In genomic region chr2:238098854-238099708, GRCh38 we compare ENCODE assay signal across 9 cellular contexts. TPM values are rescaled to one million over a fixed set of nuclear protein-coding genes. Genes with fewer than 3 reads are reported as not detected.
A peak's percentile ranks its signal among the peaks of the same experiment; 100 is the strongest.
DNase-seq lines count a peak whose midpoint lies in the region; ATAC-seq and TF ChIP-seq lines count a peak whose summit lies in the region.
"Had no signal": no experiment of that assay in that cellular context is flagged by ENCODE, and none has a peak within 500 bp of the region (broad histone marks: within the 10 kb centered on the region; RNA-seq: fewer than 3 reads in every experiment).

No MANE protein-coding gene starts in this region.

- in situ Hi-C loops in GM13976 (cut with MboI; ENCODE audit: low sequenced_read_pairs, unreplicated experiment), result no loop called here

- no peak for TF ChIP-seq CTCF in CD8-positive, alpha-beta T cell (IDR thresholded peaks at IDR 0.05)
- no peak for TF ChIP-seq CTCF in GM13976 (IDR thresholded peaks at IDR 0.05; ENCODE audit: borderline replicate concordance, control extremely low read depth, extremely low read depth, insufficient read depth, missing control alignments)

- ATAC-seq in GM18873 (IDR thresholded peaks at IDR 0.05; ENCODE audit: low FRiP score, unreplicated experiment) (peak; percentile 3), HG03025 (IDR thresholded peaks at IDR 0.05; ENCODE audit: low FRiP score, unreplicated experiment) (peak; percentile 7)
- no peak for ATAC-seq in activated naive CD8-positive, alpha-beta T cell treated with anti-CD3 and anti-CD28 coated beads, Interleukin-2, amount 50 U/mL, for 24 hours
- no peak for ATAC-seq in CD8-positive, alpha-beta T cell

- H3K18ac ChIP-seq in neuronal stem cell (ENCODE audit: low read length), result peak overlapping the region; percentile 81

- no peak overlapping the region for H3K4me2 ChIP-seq in neuronal stem cell (ENCODE audit: insufficient read depth, low read length, poor library complexity, severe bottlenecking)

- H3K79me1 ChIP-seq in neuronal stem cell (ENCODE audit: low read depth, low read length), result no peaks in the 10 kb centered on the region

- intact Hi-C loops in CD8-positive, alpha-beta T cell (cut with DNase I, micrococcal nuclease), result no loop called here

- no peak overlapping the region for H4K91ac ChIP-seq in neuronal stem cell (ENCODE audit: low read depth, low read length, poor library complexity)

- H3K4ac ChIP-seq in neuronal stem cell (ENCODE audit: low read length), result no peak overlapping the region

- no peak overlapping the region for H3K14ac ChIP-seq in neuronal stem cell (ENCODE audit: low read length)

- H3K4me3 Mint-ChIP-seq in activated naive CD8-positive, alpha-beta T cell treated with anti-CD3 and anti-CD28 coated beads, Interleukin-2, amount 50 U/mL, for 24 hours, result no peak overlapping the region
- H3K4me3 Mint-ChIP-seq in CD8-positive, alpha-beta T cell, result no peak overlapping the region

- peaks cover 18% of the 10 kb centered on the region for H3K36me3 Mint-ChIP-seq in activated naive CD8-positive, alpha-beta T cell treated with anti-CD3 and anti-CD28 coated beads, Interleukin-2, amount 50 U/mL, for 24 hours (ENCODE audit: low read depth)
- peaks cover 9% of the 10 kb centered on the region for H3K36me3 Mint-ChIP-seq in CD8-positive, alpha-beta T cell

- H2AFZ ChIP-seq in neuronal stem cell (ENCODE audit: low read length), result no peak overlapping the region

- H3K27ac ChIP-seq in neuronal stem cell (replicated peaks; ENCODE audit: low read length), result no peak overlapping the region
- no peak overlapping the region for H3K27ac ChIP-seq in CD8-positive, alpha-beta T cell (ENCODE audit: low read depth, low read length)

- H3K36me3 ChIP-seq in neuronal stem cell (replicated peaks in 1 of 2; ENCODE audit: control insufficient read depth in 2 of 2, insufficient read depth in 2 of 2, low read length in 2 of 2), result peaks cover 0 to 3% of the 10 kb centered on the region in 2 donors
- H3K36me3 ChIP-seq in CD8-positive, alpha-beta T cell (ENCODE audit: insufficient read depth, low read length), result no peaks in the 10 kb centered on the region

- no CpG with 5 or more reads among the region's 17 CpGs for WGBS in neuronal stem cell (ENCODE audit: extremely low coverage in 2 of 2, insufficient read length in 2 of 2, insufficient replicate concordance in 1 of 2), 2 donors

- peaks cover 0 to 2% (median 0%) of the 10 kb centered on the region in 3 experiments for H3K27me3 ChIP-seq in neuronal stem cell (ENCODE audit: control insufficient read depth in 3 of 3, insufficient read depth in 3 of 3, low read depth in 1 of 3, low read length in 3 of 3)
- no peaks in the 10 kb centered on the region for H3K27me3 ChIP-seq in CD8-positive, alpha-beta T cell (ENCODE audit: insufficient read depth, low read length)

- H3K9ac ChIP-seq in neuronal stem cell (ENCODE audit: low read depth, low read length, poor library complexity), result no peak overlapping the region

- H3K27ac Mint-ChIP-seq in activated naive CD8-positive, alpha-beta T cell treated with anti-CD3 and anti-CD28 coated beads, Interleukin-2, amount 50 U/mL, for 24 hours, result peak overlapping the region; percentile 53
- H3K27ac Mint-ChIP-seq in CD8-positive, alpha-beta T cell, result no peak overlapping the region

- no peak overlapping the region for H2BK5ac ChIP-seq in neuronal stem cell (ENCODE audit: low read length)

- no peaks in the 10 kb centered on the region for H3K9me3 Mint-ChIP-seq in activated naive CD8-positive, alpha-beta T cell treated with anti-CD3 and anti-CD28 coated beads, Interleukin-2, amount 50 U/mL, for 24 hours
- H3K9me3 Mint-ChIP-seq in CD8-positive, alpha-beta T cell, result no peaks in the 10 kb centered on the region

- no peak overlapping the region for H2BK12ac ChIP-seq in neuronal stem cell (ENCODE audit: low read length)

- peaks cover 10 to 11% of the 10 kb centered on the region in 2 donors for H3K4me1 ChIP-seq in neuronal stem cell (ENCODE audit: control insufficient read depth in 2 of 2, insufficient read depth in 1 of 2, low read depth in 1 of 2, low read length in 2 of 2)
- no peaks in the 10 kb centered on the region for H3K4me1 ChIP-seq in CD8-positive, alpha-beta T cell (ENCODE audit: insufficient read depth, low read length)

- POLR2A ChIA-PET in CD8-positive, alpha-beta T cell (lab: Charles Lee), result no interaction called here

- peaks cover 13% of the 10 kb centered on the region for H3K4me1 Mint-ChIP-seq in activated naive CD8-positive, alpha-beta T cell treated with anti-CD3 and anti-CD28 coated beads, Interleukin-2, amount 50 U/mL, for 24 hours
- H3K4me1 Mint-ChIP-seq in CD8-positive, alpha-beta T cell (ENCODE audit: low read depth), result no peaks in the 10 kb centered on the region

- H3K9me3 ChIP-seq in neuronal stem cell (replicated peaks in 1 of 2; ENCODE audit: control insufficient read depth in 2 of 2, insufficient read depth in 1 of 2, low read depth in 1 of 2, low read length in 2 of 2), result peaks cover 0 to 4% of the 10 kb centered on the region in 2 donors
- H3K9me3 ChIP-seq in CD8-positive, alpha-beta T cell (ENCODE audit: low read length), result no peaks in the 10 kb centered on the region

- no peak for DNase-seq in activated naive CD8-positive, alpha-beta T cell treated with anti-CD3 and anti-CD28 coated beads, Interleukin-2, amount 50 U/mL, for 24 hours
- DNase-seq in neuronal stem cell (ENCODE audit: low spot score), result no peak
- DNase-seq in HT-29 (ENCODE audit: low spot score), result no peak
- no peak for DNase-seq in CD8-positive, alpha-beta T cell
- no peak for DNase-seq in GM13976 (ENCODE audit: low spot score)
- DNase-seq in GM03348 (ENCODE audit: low spot score), result no peak

- no peaks in the 10 kb centered on the region for H3K27me3 Mint-ChIP-seq in activated naive CD8-positive, alpha-beta T cell treated with anti-CD3 and anti-CD28 coated beads, Interleukin-2, amount 50 U/mL, for 24 hours
- H3K27me3 Mint-ChIP-seq in CD8-positive, alpha-beta T cell (ENCODE audit: low read depth), result no peaks in the 10 kb centered on the region

- no peak overlapping the region for H3K23ac ChIP-seq in neuronal stem cell (ENCODE audit: low read depth, low read length, poor library complexity)

- H2BK15ac ChIP-seq in neuronal stem cell (ENCODE audit: low read length), result no peak overlapping the region

- no peak overlapping the region for H3K4me3 ChIP-seq in neuronal stem cell (ENCODE audit: low read length in 2 of 2)
- no peak overlapping the region for H3K4me3 ChIP-seq in CD8-positive, alpha-beta T cell (ENCODE audit: low read depth, low read length)

- CTCF ChIA-PET in CD8-positive, alpha-beta T cell (lab: Charles Lee), result no interaction called here

- no peak overlapping the region for H4K8ac ChIP-seq in neuronal stem cell (ENCODE audit: low read depth, low read length)

- no peak overlapping the region for H2BK120ac ChIP-seq in neuronal stem cell (ENCODE audit: low read depth, low read length)

- H2AK5ac ChIP-seq in neuronal stem cell (ENCODE audit: low read depth, low read length), result peak overlapping the region; percentile 97

RNA-seq across cellular contexts. Expression of gene ESPNL, which starts 1.1 kb away (rescaled TPM):
- polyA plus RNA-seq in neuronal stem cell (2013, experiment 1 of 2), result 0.45 TPM
- polyA plus RNA-seq in neuronal stem cell (2013, experiment 2 of 2), result 0.46 TPM
- not detected in 2 replicates for total RNA-seq in HT-29 (2014; rRNA removed; shearing (Covaris generic))
- not detected for total RNA-seq in CD8-positive, alpha-beta T cell
- total RNA-seq: lung microvascular endothelial cell had no signal

RNA-seq across cellular contexts. Expression of gene SCLY, which starts 38.3 kb away (rescaled TPM):
- polyA plus RNA-seq in neuronal stem cell (2013, experiment 1 of 2), result 19.6 TPM
- polyA plus RNA-seq in neuronal stem cell (2013, experiment 2 of 2), result 19.6 TPM
- 41.6 and 45.6 TPM in 2 replicates for total RNA-seq in HT-29 (2014; rRNA removed; shearing (Covaris generic))
- 10 to 100 TPM in 1 of 2 experiments, 1 to 10 TPM in 1; 5.8 to 11.8 TPM for total RNA-seq in CD8-positive, alpha-beta T cell

RNA-seq across cellular contexts. Expression of gene KLHL30, which starts 39.4 kb away (rescaled TPM):
- polyA plus RNA-seq in neuronal stem cell (2013, experiment 1 of 2), result 0.06 TPM
- polyA plus RNA-seq in neuronal stem cell (2013, experiment 2 of 2), result 0.07 TPM
- 1.1 and 1.7 TPM in 2 replicates for total RNA-seq in HT-29 (2014; rRNA removed; shearing (Covaris generic))
- total RNA-seq in CD8-positive, alpha-beta T cell, result not detected
- total RNA-seq: lung microvascular endothelial cell had no signal

RNA-seq across cellular contexts. Expression of gene ERFE, which starts 59.7 kb away (rescaled TPM):
- polyA plus RNA-seq in neuronal stem cell (2013, experiment 1 of 2), result 0.43 TPM
- 0.37 TPM for polyA plus RNA-seq in neuronal stem cell (2013, experiment 2 of 2)
- 4.0 and 4.5 TPM in 2 replicates for total RNA-seq in HT-29 (2014; rRNA removed; shearing (Covaris generic))
- not detected for total RNA-seq in CD8-positive, alpha-beta T cell
- total RNA-seq: lung microvascular endothelial cell had no signal

Comparison
In these comparisons a context has a peak if more than half of its experiments do, and no peak if none do; other contexts are left out.
1. ATAC-seq: peak in GM18873 (single experiment) and HG03025 (single experiment); none in activated naive CD8-positive, alpha-beta T cell treated with anti-CD3 and anti-CD28 coated beads, Interleukin-2, amount 50 U/mL, for 24 hours (single experiment) and CD8-positive, alpha-beta T cell (single experiment).